ENCODE assay signal across 13 cellular contexts in genomic region chr2:144448389-144449027, GRCh38.
A peak's percentile ranks its signal among the peaks of the same experiment; 100 is the strongest.
DNase-seq lines count a peak whose midpoint lies in the region; ATAC-seq, FAIRE-seq and TF ChIP-seq lines count a peak whose summit lies in the region.
"Had no signal": no experiment of that assay in that cellular context is flagged by ENCODE, and none has a peak within 500 bp of the region (broad histone marks: within the 10 kb centered on the region; RNA-seq: fewer than 3 reads in every experiment).

No MANE protein-coding gene starts in this region.

- H3K79me2 ChIP-seq in GM12878 (ENCODE audit: control insufficient read depth, insufficient read depth, low read length), result no peaks in the 10 kb centered on the region

- intact Hi-C loops in GM12878 (cut with micrococcal nuclease; ENCODE audit: unreplicated experiment) (loop anchor here (10.0 kb wide), 1 partner anchor 284 kb away; no protein-coding TSS in a partner anchor), transverse colon (cut with DNase I; ENCODE audit: low total_unique reads) (no loop called here)

- CTCF ChIA-PET in activated CD8-positive, alpha-beta memory T cell treated with anti-CD3 and anti-CD28 coated beads, Interleukin-2, amount 10 ng/mL, durations not matched to agents 7 days and 5 days (lab: Charles Lee), result interaction anchor here (1.0 to 2.0 kb wide), 6 partner anchors 9 to 44 kb away, joined by 3 to 8 read pairs (median 5); no protein-coding TSS in a partner anchor
- CTCF ChIA-PET in GM12878 (lab: Yijun Ruan, JAX), result interaction anchor here (0.6 to 3.9 kb wide), 29 partner anchors 11 to 1035 kb away, joined by 3 to 32 read pairs (median 4); no protein-coding TSS in a partner anchor

- H3K27ac Mint-ChIP-seq in activated CD8-positive, alpha-beta memory T cell treated with anti-CD3 and anti-CD28 coated beads, Interleukin-2, amount 10 ng/mL, durations not matched to agents 7 days and 5 days, result peak overlapping the region; percentile 77
- H3K27ac Mint-ChIP-seq in memory B cell, result peak overlapping the region; percentile 68

- peaks cover 34% of the 10 kb centered on the region for H3K4me1 Mint-ChIP-seq in activated CD8-positive, alpha-beta memory T cell treated with anti-CD3 and anti-CD28 coated beads, Interleukin-2, amount 10 ng/mL, durations not matched to agents 7 days and 5 days
- peaks cover 48% of the 10 kb centered on the region for H3K4me1 Mint-ChIP-seq in memory B cell

- no peak overlapping the region for H2AFZ ChIP-seq in GM12878 (ENCODE audit: control insufficient read depth, low read depth, low read length)

- peaks cover 4% of the 10 kb centered on the region; the same call in 1 of the 2 replicates for H4K20me1 ChIP-seq in GM12878 (ENCODE audit: control insufficient read depth, insufficient read depth)

- no peak for TF ChIP-seq RAD21 in GM12878 (IDR thresholded peaks at IDR 0.05; ENCODE audit: insufficient read depth, low read depth, low read length)

- TF ChIP-seq EP300 in GM12878 (IDR thresholded peaks at IDR 0.05; ENCODE audit: borderline replicate concordance in 1 of 2, control insufficient read depth in 1 of 2, low read depth in 2 of 2, low read length in 2 of 2), result no peak
- no peak for TF ChIP-seq EP300 in transverse colon (IDR thresholded peaks at IDR 0.05; ENCODE audit: low read depth)

- BruUV-seq in GM12878 (replicated peaks; lab: Mats Ljungman, UMichigan), result no TSS peak

- peak overlapping the region; percentile 51; the same call in 1 of the 2 replicates for H3K4me2 ChIP-seq in GM12878 (ENCODE audit: control insufficient read depth, insufficient read depth)

- peaks cover 2 to 4% of the 10 kb centered on the region in 2 experiments; a peak in 1 of 4 replicates for H3K27me3 ChIP-seq in GM12878 (replicated peaks in 1 of 2; ENCODE audit: control insufficient read depth in 2 of 2, insufficient read depth in 2 of 2, low read length in 1 of 2)
- H3K27me3 ChIP-seq in transverse colon, result peaks cover 22% of the 10 kb centered on the region

- H3K36me3 Mint-ChIP-seq in activated CD8-positive, alpha-beta memory T cell treated with anti-CD3 and anti-CD28 coated beads, Interleukin-2, amount 10 ng/mL, durations not matched to agents 7 days and 5 days, result peaks cover 11% of the 10 kb centered on the region
- H3K36me3 Mint-ChIP-seq in memory B cell, result peaks cover 9% of the 10 kb centered on the region

- POLR2A ChIA-PET in GM12878 (lab: Charles Lee), result interaction anchor here (0.7 kb wide), 1 partner anchor 32 kb away, joined by 3 read pairs; no protein-coding TSS in a partner anchor

- no peak for ATAC-seq in activated CD8-positive, alpha-beta memory T cell treated with anti-CD3 and anti-CD28 coated beads, Interleukin-2, amount 10 ng/mL, durations not matched to agents 7 days and 5 days
- no peak; the same call in 1 of the 3 replicates for ATAC-seq in GM12878
- ATAC-seq in memory B cell (ENCODE audit: low read depth), result no peak

- no peak for TF ChIP-seq CTCF in GM12878 (IDR thresholded peaks at IDR 0.05 in 2 of 3, conservative IDR thresholded peaks at IDR 0.05 in 1 of 3; ENCODE audit: control insufficient read depth in 2 of 3, extremely low read depth in 1 of 3, insufficient read depth in 1 of 3, low read depth in 3 of 3, low read length in 3 of 3)
- TF ChIP-seq CTCF in transverse colon (IDR thresholded peaks at IDR 0.05), result no peak

- no peak overlapping the region for H3K4me3 ChIP-seq in GM12878
- peak overlapping the region in 1 of 4 donors; percentile 16 for H3K4me3 ChIP-seq in transverse colon

- H3K27ac ChIP-seq in GM12878 (ENCODE audit: control insufficient read depth, insufficient read depth), result no peak overlapping the region
- H3K27ac ChIP-seq in transverse colon, result peak overlapping the region; percentile 38 to 50 (median 43)

- FAIRE-seq in GM12878 (lab: Jason Lieb, UNC), result no peak
- FAIRE-seq: A204.1, astrocyte, small intestine had no signal

- WGBS in GM12878 (ENCODE audit: insufficient coverage, insufficient replicate concordance, low lambda C conversion rate, missing lambda C conversion rate), result 22% methylated on average over 10 of the region's 10 CpGs
- WGBS in transverse colon (ENCODE audit: low coverage in 1 of 2), 2 donors, result 57 to 66% methylated on average over 5 to 10 of the region's 10 CpGs

- H3K4me1 ChIP-seq in GM12878 (ENCODE audit: control insufficient read depth, insufficient read depth, low read length) (no peaks in the 10 kb centered on the region; the same call in 1 of the 2 replicates), transverse colon (peaks cover 0 to 10% (median 1%) of the 10 kb centered on the region in 4 donors)

- in situ Hi-C loops in GM12878 (cut with MboI), result no loop called here
- in situ Hi-C loops in transverse colon (cut with MboI; ENCODE audit: low pct_ligation_motif_present in 1 of 4, low pct_unique_long_range_greater_than_20kb in 1 of 4, low sequenced_read_pairs in 3 of 4), result no loop called here

- peak overlapping the region; percentile 59 for H3K4me3 Mint-ChIP-seq in activated CD8-positive, alpha-beta memory T cell treated with anti-CD3 and anti-CD28 coated beads, Interleukin-2, amount 10 ng/mL, durations not matched to agents 7 days and 5 days
- peak overlapping the region; percentile 76 for H3K4me3 Mint-ChIP-seq in memory B cell

- H3K9ac ChIP-seq in GM12878 (ENCODE audit: control insufficient read depth, insufficient read depth, low read length), result no peak overlapping the region

- no peaks in the 10 kb centered on the region for H3K27me3 Mint-ChIP-seq in activated CD8-positive, alpha-beta memory T cell treated with anti-CD3 and anti-CD28 coated beads, Interleukin-2, amount 10 ng/mL, durations not matched to agents 7 days and 5 days
- H3K27me3 Mint-ChIP-seq in memory B cell, result no peaks in the 10 kb centered on the region

- no peak for DNase-seq in activated CD8-positive, alpha-beta memory T cell treated with anti-CD3 and anti-CD28 coated beads, Interleukin-2, amount 10 ng/mL, durations not matched to agents 7 days and 5 days
- DNase-seq in activated CD8-positive, alpha-beta memory T cell treated with anti-CD3 and anti-CD28 coated beads, Interleukin-2, amount 50 U/mL, for 48 hours, result no peak
- DNase-seq in GM12878 (ENCODE audit: low read depth, low spot score) (no peak), memory B cell (ENCODE audit: low spot score in 2 of 2) (no peak), transverse colon (no peak), NCI-H1930 (lab: John Stamatoyannopoulos, UW) (no peak), AG08396 (ENCODE audit: low spot score) (no peak), DMS114 treated with DMSO at 0.1 percent for 48 hours (lab: John Stamatoyannopoulos, UW; ENCODE audit: unreplicated experiment) (no peak)
- DNase-seq: NCI-H2029 treated with DMSO at 0.1 percent for 48 hours, SHP77 treated with DMSO at 0.1 percent for 48 hours, small intestine had no signal

- H3K9me3 Mint-ChIP-seq in activated CD8-positive, alpha-beta memory T cell treated with anti-CD3 and anti-CD28 coated beads, Interleukin-2, amount 10 ng/mL, durations not matched to agents 7 days and 5 days (ENCODE audit: low read depth), result no peaks in the 10 kb centered on the region
- H3K9me3 Mint-ChIP-seq in memory B cell, result no peaks in the 10 kb centered on the region

- H3K36me3 ChIP-seq in GM12878 (ENCODE audit: control insufficient read depth in 2 of 2, insufficient read depth in 2 of 2, low read length in 1 of 2) (no peaks in the 10 kb centered on the region), transverse colon (no peaks in the 10 kb centered on the region)

- SMC1A ChIA-PET in GM12878 (lab: Charles Lee; ENCODE audit: uncharacterized antibody, unreplicated experiment), result interaction anchor here (0.9 to 1.9 kb wide), 15 partner anchors 9 to 264 kb away, joined by 3 to 9 read pairs (median 4); no protein-coding TSS in a partner anchor

- H3K9me3 ChIP-seq in GM12878 (replicated peaks; ENCODE audit: control insufficient read depth, insufficient read depth, low read length), result no peaks in the 10 kb centered on the region
- H3K9me3 ChIP-seq in transverse colon, result no peaks in the 10 kb centered on the region

- no peak for TF ChIP-seq POLR2A in GM12878 (IDR thresholded peaks at IDR 0.05; ENCODE audit: low read depth, low read length)
- no peak for TF ChIP-seq POLR2A in transverse colon (IDR thresholded peaks at IDR 0.05)

- RAD21 ChIA-PET in GM12878 (lab: Charles Lee; ENCODE audit: unreplicated experiment), result interaction anchor here (0.9 to 1.1 kb wide), 3 partner anchors 9 to 1304 kb away, joined by 3 to 4 read pairs (median 3); no protein-coding TSS in a partner anchor

TF ChIP-seq in GM12878, 131 proteins besides CTCF, POLR2A, EP300 and RAD21 (continues in another document):
- TF ChIP-seq EZH2 (IDR thresholded peaks at IDR 0.05; ENCODE audit: borderline replicate concordance, control insufficient read depth, low read depth, low read length) (no peak), SUPT20H (IDR thresholded peaks at IDR 0.05; ENCODE audit: borderline replicate concordance, control insufficient read depth, low read depth, low read length) (no peak), BRCA1 (IDR thresholded peaks at IDR 0.05; ENCODE audit: low read depth, low read length) (no peak), JUND (IDR thresholded peaks at IDR 0.05; ENCODE audit: low read depth, low read length) (no peak), SMAD5 (IDR thresholded peaks at IDR 0.05; ENCODE audit: low read depth) (no peak), POLR2AphosphoS2 (IDR thresholded peaks at IDR 0.05; ENCODE audit: low read depth, low read length) (no peak), ZNF384 (IDR thresholded peaks at IDR 0.05; ENCODE audit: borderline replicate concordance, low read depth, low read length) (no peak), NBN (IDR thresholded peaks at IDR 0.05) (no peak), SMARCA5 (IDR thresholded peaks at IDR 0.05) (no peak)
